14 cellular contexts compared by ENCODE assay signal in genomic region chr6:36754582-36755434, GRCh38. TPM values are rescaled to one million over a fixed set of nuclear protein-coding genes. Genes with fewer than 3 reads are reported as not detected.
A peak's percentile ranks its signal among the peaks of the same experiment; 100 is the strongest.
DNase-seq lines count a peak whose midpoint lies in the region; ATAC-seq, FAIRE-seq and TF ChIP-seq lines count a peak whose summit lies in the region.
"Had no signal": no experiment of that assay in that cellular context is flagged by ENCODE, and none has a peak within 500 bp of the region (broad histone marks: within the 10 kb centered on the region; RNA-seq: fewer than 3 reads in every experiment).

No MANE protein-coding gene starts in this region.

- peak overlapping the region in 1 of 10 experiments; percentile 3; a peak in 1 of 20 replicates for H3K4me3 ChIP-seq in BLaER1 treated with 17β-estradiol and CSF1 and Interleukin-3, amounts not matched to agents 10 nM and 100 nM
- H3K4me3 ChIP-seq in SU-DHL-6 (ENCODE audit: insufficient read depth, low read length, poor library complexity, severe bottlenecking) (peak overlapping the region; percentile 51), esophagus (ENCODE audit: low read depth in 1 of 2, low read length in 2 of 2) (no peak overlapping the region), GM23248 (no peak overlapping the region)

- TF ChIP-seq CTCF in SU-DHL-6 (IDR thresholded peaks at IDR 0.05; ENCODE audit: insufficient read depth, low read length, poor library complexity, severe bottlenecking) = no peak
- no peak for TF ChIP-seq CTCF in D721Med (IDR thresholded peaks at IDR 0.05; ENCODE audit: insufficient read depth, missing control alignments)

- FAIRE-seq in D721Med (lab: Jason Lieb, UNC) = no peak

- H4K20me1 ChIP-seq in BLaER1 treated with 17β-estradiol and CSF1 and Interleukin-3, amounts not matched to agents 10 nM and 100 nM = 0 out of 22 replicates have a peak, but pooled peaks cover 0 to 7% (median 0%) of the 10 kb centered on the region in 11 experiments
- H4K20me1 ChIP-seq in SU-DHL-6 (ENCODE audit: low read depth, low read length) = no peaks in the 10 kb centered on the region
- no peaks in the 10 kb centered on the region for H4K20me1 ChIP-seq in GM23248 (ENCODE audit: insufficient read depth)

- H3K36me3 ChIP-seq in BLaER1 treated with 17β-estradiol and CSF1 and Interleukin-3, amounts not matched to agents 10 nM and 100 nM = no peaks in the 10 kb centered on the region; a peak in 1 of 22 replicates
- H3K36me3 ChIP-seq in SU-DHL-6 (ENCODE audit: low read length) (no peaks in the 10 kb centered on the region), esophagus (ENCODE audit: control insufficient read depth in 2 of 2, insufficient read depth in 2 of 2, low read length in 1 of 2) (no peaks in the 10 kb centered on the region), GM23248 (ENCODE audit: low read depth) (no peaks in the 10 kb centered on the region)
- H3K36me3 ChIP-seq: Peyer's patch had no signal

- in situ Hi-C loops in GM23248 (cut with MboI) = no loop called here

- H3K4me1 ChIP-seq in BLaER1 treated with 17β-estradiol and CSF1 and Interleukin-3, amounts not matched to agents 10 nM and 100 nM = peaks cover 77 to 93% (median 89%) of the 10 kb centered on the region in 10 experiments
- H3K4me1 ChIP-seq in esophagus (ENCODE audit: control insufficient read depth in 2 of 2, insufficient read depth in 2 of 2, low read length in 1 of 2) = peaks cover 3 to 40% of the 10 kb centered on the region in 2 donors
- H3K4me1 ChIP-seq in GM23248 (ENCODE audit: insufficient read depth) = 0 out of 2 replicates have a peak, but pooled peaks cover 5% of the 10 kb centered on the region
- H3K4me1 ChIP-seq: Caco-2 had no signal

- H3K79me2 ChIP-seq in SU-DHL-6 (ENCODE audit: insufficient read depth, low read length) (no peaks in the 10 kb centered on the region), GM23248 (ENCODE audit: insufficient read depth) (no peaks in the 10 kb centered on the region)

- H3K9me2 ChIP-seq in SU-DHL-6 (replicated peaks; ENCODE audit: insufficient read depth, low read length) (no peaks in the 10 kb centered on the region), GM23248 (ENCODE audit: insufficient read depth) (no peaks in the 10 kb centered on the region)

- peaks cover 8 to 12% (median 11%) of the 10 kb centered on the region in 11 experiments for H3K9me3 ChIP-seq in BLaER1 treated with 17β-estradiol and CSF1 and Interleukin-3, amounts not matched to agents 10 nM and 100 nM (replicated peaks in 1 of 11)
- H3K9me3 ChIP-seq in SU-DHL-6 (ENCODE audit: insufficient read depth, low read length) = no peaks in the 10 kb centered on the region
- H3K9me3 ChIP-seq in esophagus (ENCODE audit: control insufficient read depth in 2 of 2, insufficient read depth in 1 of 2, low read depth in 1 of 2, low read length in 1 of 2) = no peaks in the 10 kb centered on the region
- no peaks in the 10 kb centered on the region for H3K9me3 ChIP-seq in GM23248 (ENCODE audit: low read depth)
- H3K9me3 ChIP-seq: Caco-2, Peyer's patch had no signal

- DNase-seq in ELR (ENCODE audit: low read depth) (peak; percentile 39), D721Med (ENCODE audit: insufficient read length, low spot score) (no peak), GM23248 (no peak)
- DNase-seq in stimulated activated CD4-positive, alpha-beta T cell treated with anti-CD3 and anti-CD28 coated beads, Interleukin-4, amount 100 ng/mL, for 24 hours = no peak
- DNase-seq: Caco-2, NCI-H2171 had no signal

- peak overlapping the region; percentile 73 to 99 (median 89) for H3K4me2 ChIP-seq in BLaER1 treated with 17β-estradiol and CSF1 and Interleukin-3, amounts not matched to agents 10 nM and 100 nM
- H3K4me2 ChIP-seq in SU-DHL-6 (ENCODE audit: low read depth, low read length, poor library complexity, severe bottlenecking) = peak overlapping the region; percentile 65
- no peak overlapping the region for H3K4me2 ChIP-seq in GM23248 (ENCODE audit: unreplicated experiment)

- peak overlapping the region in 9 of 11 experiments; percentile 59 to 89 (median 81); a peak in 18 of 22 replicates for H3K27ac ChIP-seq in BLaER1 treated with 17β-estradiol and CSF1 and Interleukin-3, amounts not matched to agents 10 nM and 100 nM
- peak overlapping the region; percentile 76 for H3K27ac ChIP-seq in SU-DHL-6 (ENCODE audit: low read depth, low read length)
- H3K27ac ChIP-seq in esophagus (ENCODE audit: low read depth in 2 of 2, low read length in 1 of 2) = peak overlapping the region; percentile 72 to 85
- H3K27ac ChIP-seq in GM23248 = no peak overlapping the region

- WGBS in esophagus, 2 donors = 90 to 92% methylated on average over 9 of the region's 9 CpGs
- 95 to 96% methylated on average over 9 of the region's 9 CpGs for WGBS in GM23248 (ENCODE audit: low coverage in 1 of 2, low lambda C conversion rate in 2 of 2, missing lambda C conversion rate in 2 of 2), 2 experiments

- no peak overlapping the region for H2AFZ ChIP-seq in SU-DHL-6 (ENCODE audit: low read depth, low read length, severe bottlenecking)
- no peak overlapping the region for H2AFZ ChIP-seq in GM23248

- peaks cover 47% of the 10 kb centered on the region for H3F3A ChIP-seq in SU-DHL-6 (ENCODE audit: insufficient read depth)
- H3F3A ChIP-seq in GM23248 (ENCODE audit: insufficient read depth) = no peaks in the 10 kb centered on the region

- no peaks in the 10 kb centered on the region for H3K27me3 ChIP-seq in BLaER1 treated with 17β-estradiol and CSF1 and Interleukin-3, amounts not matched to agents 10 nM and 100 nM
- H3K27me3 ChIP-seq in SU-DHL-6 (ENCODE audit: low read length) (no peaks in the 10 kb centered on the region), esophagus (ENCODE audit: control insufficient read depth in 1 of 2, insufficient read depth in 2 of 2, low read length in 2 of 2) (no peaks in the 10 kb centered on the region), GM23248 (replicated peaks; ENCODE audit: insufficient read depth) (no peaks in the 10 kb centered on the region)
- H3K27me3 ChIP-seq: Peyer's patch had no signal

- H3K9ac ChIP-seq in BLaER1 treated with 17β-estradiol and CSF1 and Interleukin-3, amounts not matched to agents 10 nM and 100 nM = peak overlapping the region in 9 of 11 experiments; percentile 20 to 76 (median 57); a peak in 14 of 22 replicates
- H3K9ac ChIP-seq in SU-DHL-6 (ENCODE audit: low read length) (peak overlapping the region; percentile 52), GM23248 (no peak overlapping the region)

- ATAC-seq in GM21723 (IDR thresholded peaks at IDR 0.05; ENCODE audit: unreplicated experiment) = no peak

RNA-seq across cellular contexts. Expression of gene RAB44, which starts 57.2 kb away (rescaled TPM):
- polyA plus RNA-seq in esophagus = under 1 TPM; 0.21 to 0.37 TPM
- not detected in 2 replicates for total RNA-seq in GM23248 (2014; rRNA removed; shearing (Covaris generic))
- not detected in 2 replicates for polyA plus RNA-seq in GM23248 (2016; fragmentation: Nextera tagmentation; extraction: Ambion mirVana)
- total RNA-seq: Caco-2, IMR-90, pulmonary artery endothelial cell had no signal
- polyA plus RNA-seq: fibroblast of lung had no signal
